Comparison of ENCODE assay signal across 24 cellular contexts in the genomic region with DNA sequence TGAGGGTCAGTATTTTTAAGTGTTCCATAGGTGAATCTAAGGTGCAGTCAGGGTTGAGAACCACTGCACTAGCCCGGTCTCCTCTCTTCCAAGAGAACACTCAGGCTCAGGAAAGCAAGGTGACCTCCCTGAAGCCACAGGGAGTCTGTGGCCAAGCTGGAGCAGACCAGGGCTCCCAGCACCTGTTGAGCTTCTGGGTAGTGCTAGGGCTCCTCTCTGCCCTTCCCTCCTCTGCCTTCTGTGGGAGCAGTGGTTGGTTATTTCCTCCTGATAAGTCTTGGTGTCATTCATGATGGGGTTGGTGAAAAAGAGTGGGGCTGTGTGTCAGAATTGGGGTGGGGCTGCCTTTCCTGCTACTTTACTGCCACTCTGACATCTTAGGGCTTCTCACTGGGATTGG.
"Had no signal": no experiment of that assay in that cellular context is flagged by ENCODE, and none has a peak within 500 bp of the region (broad histone marks: within the 10 kb centered on the region; RNA-seq: fewer than 3 reads in every experiment).

No MANE protein-coding gene starts in this region.

- DNase-seq: IMR-90; Karpas-422; KG1; MG63; NCI-H1092 treated with DMSO at 0.1 percent for 48 hours; NCI-H1436; NCI-H187; NCI-H2029; NCI-H2081 treated with DMSO at 0.1 percent for 48 hours; NCI-H2171; NCI-H226; NCI-H446; NCI-H510A; NCI-H524 treated with DMSO at 0.1 percent for 48 hours; NCI-H69; NCI-H774; NK-92 treated with Interleukin-12 subunit alpha and Interleukin-12 subunit beta, amount 100 ng/mL, for 24 hours; PC-3; SHP77 treated with DMSO at 0.1 percent for 48 hours; SJCRH30 had no signal

- ATAC-seq: HepG2, Panc1, PC-3, SK-N-SH treated with all-trans-retinoic acid at 6 μM for 48 hours had no signal

- H3K27ac ChIP-seq: RWPE1, SJCRH30 had no signal

- H3K4me3 ChIP-seq: MG63, SJCRH30 had no signal

- H3K9me3 ChIP-seq: MG63, SJCRH30 had no signal

- H3K27me3 ChIP-seq: SJCRH30 had no signal

- H3K4me1 ChIP-seq: SJCRH30 had no signal

- H3K36me3 ChIP-seq: MG63, SJCRH30 had no signal
